In genomic region chr6:3775386-3775785, GRCh38 we compare ENCODE assay signal across 33 cellular contexts. TPM values are rescaled to one million over a fixed set of nuclear protein-coding genes. Genes with fewer than 3 reads are reported as not detected.
DNase-seq lines count a peak whose midpoint lies in the region; ATAC-seq and TF ChIP-seq lines count a peak whose summit lies in the region.
"Had no signal": no experiment of that assay in that cellular context is flagged by ENCODE, and none has a peak within 500 bp of the region (broad histone marks: within the 10 kb centered on the region; RNA-seq: fewer than 3 reads in every experiment).

No MANE protein-coding gene starts in this region.

- no peaks in the 10 kb centered on the region; a peak in 1 of 4 replicates for H3K79me1 ChIP-seq in IMR-90 (ENCODE audit: low read depth in 1 of 2, low read length in 2 of 2)

- POLR2A ChIA-PET in IMR-90 (lab: Charles Lee; ENCODE audit: unreplicated experiment) (no interaction called here), RWPE1 (lab: Yijun Ruan, JAX; ENCODE audit: low non-redundant PET) (no interaction called here)

- H3K27me3 ChIP-seq in IMR-90 (ENCODE audit: control insufficient read depth, insufficient read depth, low read length) (no peaks in the 10 kb centered on the region), hepatocyte (no peaks in the 10 kb centered on the region), gastrocnemius medialis (no peaks in the 10 kb centered on the region)
- H3K27me3 ChIP-seq: BE2C; BLaER1; BLaER1 treated with 17β-estradiol and CSF1 and Interleukin-3, amounts not matched to agents 10 nM and 100 nM had no signal

- H3K79me2 ChIP-seq in hepatocyte, result no peaks in the 10 kb centered on the region

- no peak overlapping the region for H3K18ac ChIP-seq in IMR-90 (ENCODE audit: low read depth, low read length)

- H3K36me3 ChIP-seq in IMR-90 (ENCODE audit: control insufficient read depth, insufficient read depth, low read length), result no peaks in the 10 kb centered on the region
- no peaks in the 10 kb centered on the region for H3K36me3 ChIP-seq in hepatocyte (replicated peaks; ENCODE audit: insufficient read depth, low read depth)
- no peaks in the 10 kb centered on the region for H3K36me3 ChIP-seq in gastrocnemius medialis
- H3K36me3 ChIP-seq: BE2C; BLaER1; BLaER1 treated with 17β-estradiol and CSF1 and Interleukin-3, amounts not matched to agents 10 nM and 100 nM had no signal

- H4K91ac ChIP-seq in IMR-90 (ENCODE audit: insufficient read depth, low read depth, low read length), result no peak overlapping the region

- TF ChIP-seq CTCF in IMR-90 (conservative IDR thresholded peaks at IDR 0.05; ENCODE audit: low read depth, low read length) (no peak), RWPE1 (conservative IDR thresholded peaks at IDR 0.05; ENCODE audit: low read depth) (no peak), hepatocyte (IDR thresholded peaks at IDR 0.05; ENCODE audit: poor library complexity) (no peak), gastrocnemius medialis (IDR thresholded peaks at IDR 0.05 in 4 of 5, conservative IDR thresholded peaks at IDR 0.05 in 1 of 5) (no peak)

- DNase-seq in IMR-90 (no peak), RWPE1 (ENCODE audit: low spot score) (no peak), islet precursor cell (peak; percentile 4), mesenteric fat pad (ENCODE audit: low spot score) (peak; percentile 64), foreskin melanocyte (no peak), NCI-H510A (lab: John Stamatoyannopoulos, UW) (no peak), hepatocyte (ENCODE audit: low spot score) (no peak), gastrocnemius medialis (no peak)
- DNase-seq: 8988T; ACHN; AML-193; BE2C; C1 segment of cervical spinal cord; Caco-2; Calu3; CD4-positive, alpha-beta memory T cell; CD4-positive, alpha-beta T cell; CD4-positive, CD25-positive, alpha-beta regulatory T cell; CD8-positive, alpha-beta memory T cell; CD8-positive, alpha-beta T cell; COR-L47; DMS 273 treated with DMSO at 0.1 percent for 48 hours; DMS153; DMS53; DMS79; DMS79 treated with DMSO at 0.1 percent for 48 hours; DND-41; EL had no signal

- intact Hi-C loops in IMR-90 (cut with micrococcal nuclease), result no loop called here
- intact Hi-C loops in gastrocnemius medialis (cut with DNase I; ENCODE audit: low total_unique reads), result no loop called here

- H3K9ac ChIP-seq in IMR-90 (ENCODE audit: low read depth, low read length), result no peak overlapping the region
- H3K9ac ChIP-seq: BLaER1; BLaER1 treated with 17β-estradiol and CSF1 and Interleukin-3, amounts not matched to agents 10 nM and 100 nM had no signal

- no peak overlapping the region for H3K27ac ChIP-seq in IMR-90 (ENCODE audit: insufficient read depth, low read length)
- H3K27ac ChIP-seq in RWPE1, result peak overlapping the region; percentile 16
- H3K27ac ChIP-seq in hepatocyte, result no peak overlapping the region
- no peak overlapping the region for H3K27ac ChIP-seq in gastrocnemius medialis
- H3K27ac ChIP-seq: 22Rv1; A549; BLaER1; BLaER1 treated with 17β-estradiol and CSF1 and Interleukin-3, amounts not matched to agents 10 nM and 100 nM; C4-2B had no signal

- no peak overlapping the region for H3K56ac ChIP-seq in IMR-90 (ENCODE audit: extremely low read depth, insufficient read depth, low read length)

- no peak for TF ChIP-seq RAD21 in IMR-90 (IDR thresholded peaks at IDR 0.05; ENCODE audit: low read length)

- H4K20me1 ChIP-seq in IMR-90 (ENCODE audit: insufficient read depth, low read length) (no peaks in the 10 kb centered on the region), hepatocyte (ENCODE audit: insufficient read depth, poor library complexity, severe bottlenecking) (no peaks in the 10 kb centered on the region)
- H4K20me1 ChIP-seq: BLaER1; BLaER1 treated with 17β-estradiol and CSF1 and Interleukin-3, amounts not matched to agents 10 nM and 100 nM had no signal

- no peaks in the 10 kb centered on the region for H3K9me2 ChIP-seq in hepatocyte (replicated peaks; ENCODE audit: insufficient read depth)

- no peak overlapping the region for H3K4ac ChIP-seq in IMR-90 (ENCODE audit: low read depth, low read length)

- H2AK5ac ChIP-seq in IMR-90 (ENCODE audit: low read depth, low read length), result 0 out of 2 replicates have a peak overlapping the region, but pooled peaks have one; percentile 30

- no peak overlapping the region for H2BK120ac ChIP-seq in IMR-90 (ENCODE audit: low read depth, low read length)

- H3K4me3 ChIP-seq in IMR-90 (ENCODE audit: insufficient read depth, low read depth, low read length) (no peak overlapping the region), hepatocyte (no peak overlapping the region), gastrocnemius medialis (no peak overlapping the region)
- H3K4me3 ChIP-seq: A549; BLaER1; BLaER1 treated with 17β-estradiol and CSF1 and Interleukin-3, amounts not matched to agents 10 nM and 100 nM had no signal

- TF ChIP-seq POLR2A in IMR-90 (IDR thresholded peaks at IDR 0.05; ENCODE audit: low read depth, low read length) (no peak), gastrocnemius medialis (IDR thresholded peaks at IDR 0.05) (no peak)

- CTCF ChIA-PET in IMR-90 (lab: Yijun Ruan, JAX) (interaction anchor here (1.1 kb wide), 1 partner anchor 26 kb away, joined by 3 read pairs; no protein-coding TSS in a partner anchor), RWPE1 (lab: Yijun Ruan, JAX) (no interaction called here)

- BruUV-seq in IMR-90 (replicated peaks; lab: Mats Ljungman, UMichigan), result no TSS peak

- dilution Hi-C loops in IMR-90 (cut with HindIII; ENCODE audit: low sequenced_read_pairs, unreplicated experiment), result no loop called here

- H3K4me2 ChIP-seq in IMR-90 (ENCODE audit: low read depth, low read length) (no peak overlapping the region), hepatocyte (no peak overlapping the region)
- H3K4me2 ChIP-seq: A549; BLaER1; BLaER1 treated with 17β-estradiol and CSF1 and Interleukin-3, amounts not matched to agents 10 nM and 100 nM had no signal

- H2BK20ac ChIP-seq in IMR-90 (ENCODE audit: low read depth, low read length), result no peak overlapping the region

- in situ Hi-C loops in IMR-90 (cut with MboI; ENCODE audit: low sequenced_read_pairs) (no loop called here), gastrocnemius medialis (cut with MboI; ENCODE audit: low sequenced_read_pairs in 4 of 4) (no loop called here)

- H2BK5ac ChIP-seq in IMR-90 (ENCODE audit: low read depth, low read length, poor library complexity, severe bottlenecking), result no peak overlapping the region

- H3K23ac ChIP-seq in IMR-90 (ENCODE audit: low read depth, low read length), result no peak overlapping the region

- no CpG with 5 or more reads among the region's 7 CpGs for WGBS in IMR-90 (ENCODE audit: extremely low coverage in 2 of 2, insufficient read length in 1 of 2), 2 experiments
- 98% methylated on average over 7 of the region's 7 CpGs for WGBS in hepatocyte (ENCODE audit: low lambda C conversion rate, missing lambda C conversion rate)

- no peak overlapping the region for H2AFZ ChIP-seq in IMR-90 (replicated peaks; ENCODE audit: low read length, poor library complexity)
- no peak overlapping the region for H2AFZ ChIP-seq in hepatocyte

- no peaks in the 10 kb centered on the region for H3K4me1 ChIP-seq in IMR-90 (ENCODE audit: control insufficient read depth, insufficient read depth, low read length)
- H3K4me1 ChIP-seq in hepatocyte (ENCODE audit: insufficient read depth), result no peaks in the 10 kb centered on the region
- H3K4me1 ChIP-seq in gastrocnemius medialis, result no peaks in the 10 kb centered on the region
- H3K4me1 ChIP-seq: A549, BE2C, Caco-2 had no signal

- no peak overlapping the region for H4K5ac ChIP-seq in IMR-90 (ENCODE audit: low read depth, low read length)

- no peak overlapping the region for H2BK15ac ChIP-seq in IMR-90 (ENCODE audit: low read depth, low read length)

- no peaks in the 10 kb centered on the region for H3K9me3 ChIP-seq in IMR-90 (ENCODE audit: control insufficient read depth, insufficient read depth, low read length)
- no peaks in the 10 kb centered on the region for H3K9me3 ChIP-seq in hepatocyte (ENCODE audit: low read depth)
- no peaks in the 10 kb centered on the region for H3K9me3 ChIP-seq in gastrocnemius medialis
- H3K9me3 ChIP-seq: A549, BE2C, Caco-2 had no signal

- H3K14ac ChIP-seq in IMR-90 (replicated peaks; ENCODE audit: low read depth, low read length), result no peak overlapping the region

- peaks cover 10% of the 10 kb centered on the region; the same call in 1 of the 2 replicates for H3K9me1 ChIP-seq in IMR-90 (ENCODE audit: insufficient read depth, low read length)

- H4K8ac ChIP-seq in IMR-90 (ENCODE audit: low read depth in 2 of 2, low read length in 2 of 2), result no peak overlapping the region

- no peak overlapping the region for H2AK9ac ChIP-seq in IMR-90 (replicated peaks; ENCODE audit: low read depth, low read length, poor library complexity)

- ATAC-seq in IMR-90 (ENCODE audit: low read depth) (no peak), gastrocnemius medialis (no peak)
- ATAC-seq: A549; CD8-positive, alpha-beta T cell had no signal

TF ChIP-seq in IMR-90, 13 proteins besides CTCF, POLR2A, EP300 and RAD21 (continues in another document):
- TF ChIP-seq MAZ (IDR thresholded peaks at IDR 0.05; ENCODE audit: borderline replicate concordance, low read depth, low read length) (no peak), FOS (IDR thresholded peaks at IDR 0.05; ENCODE audit: low read depth, low read length) (no peak), NFE2L2 (IDR thresholded peaks at IDR 0.05; ENCODE audit: low read depth, low read length) (no peak), BHLHE40 (IDR thresholded peaks at IDR 0.05; ENCODE audit: low read depth, low read length) (no peak), MAFK (IDR thresholded peaks at IDR 0.05; ENCODE audit: low read depth, low read length) (no peak), USF2 (IDR thresholded peaks at IDR 0.05; ENCODE audit: low read depth, low read length) (no peak), RFX5 (IDR thresholded peaks at IDR 0.05; ENCODE audit: low read depth, low read length) (no peak)

RNA-seq across cellular contexts. Expression of gene PXDC1, which starts 23.9 kb away (rescaled TPM):
- total RNA-seq in IMR-90 (2012; rRNA removed) (66.4 and 72.2 TPM in 2 replicates), mesenteric fat pad (133 TPM), hepatocyte (83.8 and 86.6 TPM in 2 replicates), gastrocnemius medialis (10 to 100 TPM in 3 of 4 donors, 1 to 10 TPM in 1; 8.8 to 47.1 (median 19.6) TPM)
- polyA plus RNA-seq in IMR-90 (2012; rRNA removed) (56.7 and 63.3 TPM in 2 replicates), hepatocyte (89.2 and 90.8 TPM in 2 replicates)
- 42.0 and 49.1 TPM in 2 replicates for polyA plus RNA-seq in IMR-90 (2012; cell fraction: cytosol; rRNA removed)
- 40.5 and 49.4 TPM in 2 replicates for polyA plus RNA-seq in IMR-90 (2012; cell fraction: nucleus; rRNA removed; ENCODE audit: low replicate concordance)
- polyA plus RNA-seq: CD4-positive, alpha-beta memory T cell; CD4-positive, CD25-positive, alpha-beta regulatory T cell; CD8-positive, alpha-beta memory T cell had no signal

Comparison
In these comparisons a context has a peak if more than half of its experiments do, and no peak if none do; other contexts are left out.
1. DNase-seq: peak in islet precursor cell (single experiment) and mesenteric fat pad (single experiment); none in IMR-90 (single experiment), RWPE1 (single experiment), foreskin melanocyte (single experiment), NCI-H510A (single experiment), hepatocyte (single experiment) and gastrocnemius medialis (0 of 2).